ENCODE assay signal across 8 cellular contexts in the genomic region with DNA sequence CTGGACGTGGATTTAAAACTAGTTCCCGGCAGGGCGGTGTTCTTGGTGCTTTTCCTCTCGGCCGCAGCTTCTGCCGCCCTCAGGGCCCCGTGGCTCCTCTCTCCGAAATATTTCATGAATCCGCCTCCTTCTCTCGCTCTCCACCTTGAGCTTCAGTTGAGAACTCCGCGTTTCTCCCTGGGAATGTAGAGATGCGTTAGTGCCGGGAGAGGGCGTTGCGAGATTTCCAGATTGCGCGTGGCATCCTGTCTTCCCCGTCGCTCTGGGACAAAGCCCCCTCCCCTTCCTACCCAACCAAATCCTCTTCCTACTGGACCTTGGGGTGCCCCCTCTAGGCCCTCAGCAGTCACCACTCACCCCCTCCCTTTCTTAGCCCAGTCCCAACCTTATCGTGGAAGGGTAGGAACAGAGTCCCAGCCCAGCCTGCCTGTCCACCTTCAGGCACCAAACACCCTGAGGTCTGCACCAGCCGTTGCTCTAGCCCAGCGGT. TPM values are rescaled to one million over a fixed set of nuclear protein-coding genes. Genes with fewer than 3 reads are reported as not detected.
DNase-seq lines count a peak whose midpoint lies in the region; ATAC-seq and TF ChIP-seq lines count a peak whose summit lies in the region.

No MANE protein-coding gene starts in this region.

- H3K36me3 ChIP-seq in HAP-1 (replicated peaks) (no peaks in the 10 kb centered on the region), body of pancreas (replicated peaks in 1 of 2; ENCODE audit: insufficient read depth in 1 of 2, low read depth in 2 of 2) (no peaks in the 10 kb centered on the region)

- H3K4me1 ChIP-seq in HAP-1 (no peaks in the 10 kb centered on the region), body of pancreas (peaks cover 4% of the 10 kb centered on the region)

- peak overlapping the region; percentile 40 to 57 for H3K4me3 Mint-ChIP-seq in activated T-cell treated with anti-CD3 and anti-CD28 coated beads, Interleukin-2, amount 50 U/mL, for 72 hours

- H3K9me3 Mint-ChIP-seq in activated T-cell treated with anti-CD3 and anti-CD28 coated beads, Interleukin-2, amount 50 U/mL, for 72 hours = peaks cover 0 to 2% of the 10 kb centered on the region in 2 donors

- H3K36me3 Mint-ChIP-seq in activated T-cell treated with anti-CD3 and anti-CD28 coated beads, Interleukin-2, amount 50 U/mL, for 72 hours (ENCODE audit: insufficient read depth in 2 of 2) = peaks cover 0 to 5% of the 10 kb centered on the region in 2 donors

- 7 to 11% methylated on average over 23 of the region's 23 CpGs for WGBS in body of pancreas, 2 donors

- peak in 3 of 7 experiments; percentile 17 to 28 (median 20) for TF ChIP-seq CTCF in body of pancreas (IDR thresholded peaks at IDR 0.05)

- intact Hi-C loops in body of pancreas (cut with DNase I) = no loop called here

- peaks cover 48% of the 10 kb centered on the region for H3K4me1 Mint-ChIP-seq in activated T-cell treated with anti-CD3 and anti-CD28 coated beads, Interleukin-2, amount 50 U/mL, for 72 hours (ENCODE audit: low read depth)

- in situ Hi-C loops in HAP-1 (cut with MboI; ENCODE audit: low sequenced_read_pairs) = no loop called here

- H3K27ac ChIP-seq in body of pancreas = no peak overlapping the region

- ATAC-seq in activated T-cell treated with anti-CD3 and anti-CD28 coated beads, Interleukin-2, amount 50 U/mL, for 72 hours (replicated peaks in 1 of 2) = peak in 1 of 2 donors; percentile 34
- ATAC-seq in HG03025 (IDR thresholded peaks at IDR 0.05; ENCODE audit: low FRiP score, unreplicated experiment) (no peak), GM19351 (IDR thresholded peaks at IDR 0.05; ENCODE audit: unreplicated experiment) (no peak), HG03342 (IDR thresholded peaks at IDR 0.05; ENCODE audit: unreplicated experiment) (no peak), body of pancreas (no peak)

- H3K27ac Mint-ChIP-seq in activated T-cell treated with anti-CD3 and anti-CD28 coated beads, Interleukin-2, amount 50 U/mL, for 72 hours = peak overlapping the region; percentile 58

- DNase-seq in D341Med (ENCODE audit: low spot score) (peak; percentile 62), HAP-1 (ENCODE audit: low spot score in 2 of 2) (peak; percentile 42 to 65), left kidney (ENCODE audit: low read depth, low spot score) (peak; percentile 82), body of pancreas (no peak)
- no peak for DNase-seq in activated T-cell treated with anti-CD3 and anti-CD28 coated beads, Interleukin-2, amount 50 U/mL, for 72 hours

- H3K27me3 ChIP-seq in HAP-1 (ENCODE audit: low read depth) (peaks cover 14% of the 10 kb centered on the region; the same call in 1 of the 2 replicates), body of pancreas (no peaks in the 10 kb centered on the region)

- H3K4me3 ChIP-seq in HAP-1 (no peak overlapping the region), body of pancreas (no peak overlapping the region)

- no peaks in the 10 kb centered on the region for H3K27me3 Mint-ChIP-seq in activated T-cell treated with anti-CD3 and anti-CD28 coated beads, Interleukin-2, amount 50 U/mL, for 72 hours (ENCODE audit: low read depth)

- no peak for TF ChIP-seq POLR2A in body of pancreas (IDR thresholded peaks at IDR 0.05)

- H3K9me3 ChIP-seq in HAP-1 = no peaks in the 10 kb centered on the region
- peaks cover 0 to 12% (median 0%) of the 10 kb centered on the region in 3 donors for H3K9me3 ChIP-seq in body of pancreas

RNA-seq across cellular contexts. Expression of a gene that starts 15.5 kb away (rescaled TPM):
- 100 to 1,000 TPM; 620 to 681 TPM for total RNA-seq in activated T-cell treated with anti-CD3 and anti-CD28 coated beads, Interleukin-2, amount 50 U/mL, for 72 hours
- total RNA-seq in body of pancreas = 1 to 10 TPM; 4.3 to 4.9 TPM

RNA-seq across cellular contexts. Expression of a gene that starts 22.7 kb away (rescaled TPM):
- 10 to 100 TPM; 71.9 to 87.5 TPM for total RNA-seq in activated T-cell treated with anti-CD3 and anti-CD28 coated beads, Interleukin-2, amount 50 U/mL, for 72 hours
- 1 to 10 TPM; 2.3 to 7.9 TPM for total RNA-seq in body of pancreas

RNA-seq across cellular contexts. Expression of a gene that starts 47.3 kb away (rescaled TPM):
- 10 to 100 TPM in 1 of 2 donors, 1 to 10 TPM in 1; 10.0 to 14.6 TPM for total RNA-seq in activated T-cell treated with anti-CD3 and anti-CD28 coated beads, Interleukin-2, amount 50 U/mL, for 72 hours
- 1 to 10 TPM; 1.3 to 4.2 TPM for total RNA-seq in body of pancreas

Comparison
In these comparisons a context has a peak if more than half of its experiments do, and no peak if none do; other contexts are left out.
1. DNase-seq: peak in D341Med (single experiment), HAP-1 (2 of 2) and left kidney (single experiment); none in activated T-cell treated with anti-CD3 and anti-CD28 coated beads, Interleukin-2, amount 50 U/mL, for 72 hours (0 of 2) and body of pancreas (0 of 4).
2. RNA of a gene that starts 15.5 kb away (total RNA-seq): 620 to 681 TPM in activated T-cell treated with anti-CD3 and anti-CD28 coated beads, Interleukin-2, amount 50 U/mL, for 72 hours; 4.3 to 4.9 TPM in body of pancreas; every median in the first group is over 100 times any median in the second.
3. RNA of a gene that starts 22.7 kb away (total RNA-seq): 71.9 to 87.5 TPM in activated T-cell treated with anti-CD3 and anti-CD28 coated beads, Interleukin-2, amount 50 U/mL, for 72 hours; 2.3 to 7.9 TPM in body of pancreas; every median in the first group is over 4 times any median in the second.